ENCODE assay signal across 8 cellular contexts in genomic region chr19:58400916-58401824, GRCh38. TPM values are rescaled to one million over a fixed set of nuclear protein-coding genes. Genes with fewer than 3 reads are reported as not detected.
A peak's percentile ranks its signal among the peaks of the same experiment; 100 is the strongest.
DNase-seq lines count a peak whose midpoint lies in the region; ATAC-seq, FAIRE-seq and TF ChIP-seq lines count a peak whose summit lies in the region.

No MANE protein-coding gene starts in this region.

- no CpG with 5 or more reads among the region's 79 CpGs for WGBS in iPS DF 6.9 (ENCODE audit: insufficient coverage, insufficient read length)
- 2 to 4% methylated on average over 79 of the region's 79 CpGs for WGBS in sigmoid colon, 2 donors

- H3K36me3 ChIP-seq in iPS DF 6.9 (ENCODE audit: control insufficient read depth, insufficient read depth, low read length) (no peaks in the 10 kb centered on the region), sigmoid colon (no peaks in the 10 kb centered on the region)

- no peak for TF ChIP-seq EP300 in sigmoid colon (IDR thresholded peaks at IDR 0.05)

- H3K9me3 Mint-ChIP-seq in brain, result peaks cover 0 to 4% (median 2%) of the 10 kb centered on the region in 5 experiments

- peak overlapping the region; percentile 94 to 98 (median 96) for H3K4me3 Mint-ChIP-seq in brain

- H3K27ac ChIP-seq in iPS DF 6.9 (ENCODE audit: low read length) (no peak overlapping the region), sigmoid colon (peak overlapping the region; percentile 76 to 82 (median 78))

- FAIRE-seq in A204.1 (lab: Jason Lieb, UNC) (peak; percentile 99), TTC549 (lab: Jason Lieb, UNC) (peak; percentile 95)

- H3K4me1 ChIP-seq in iPS DF 6.9 (ENCODE audit: control insufficient read depth, insufficient read depth, low read length) (peaks cover 7% of the 10 kb centered on the region; the same call in 1 of the 2 replicates), sigmoid colon (peaks cover 0 to 24% (median 21%) of the 10 kb centered on the region in 4 donors)

- H3K9me3 ChIP-seq in iPS DF 6.9 (ENCODE audit: control insufficient read depth, insufficient read depth, low read length) (no peaks in the 10 kb centered on the region), sigmoid colon (no peaks in the 10 kb centered on the region)

- DNase-seq in NCI-H2107 (lab: John Stamatoyannopoulos, UW) (peak; percentile 98), iPS DF 6.9 (ENCODE audit: low read depth, low spot score) (peak; percentile 98), sigmoid colon (peak; percentile 100)

- peaks cover 28% of the 10 kb centered on the region for H3K4me1 Mint-ChIP-seq in brain

- H3K27me3 ChIP-seq in iPS DF 6.9 (ENCODE audit: control insufficient read depth, insufficient read depth, low read length), result no peaks in the 10 kb centered on the region; the same call in 1 of the 2 replicates
- peaks cover 9 to 20% (median 15%) of the 10 kb centered on the region in 3 donors for H3K27me3 ChIP-seq in sigmoid colon

- peak in 1 of 2 donors; percentile 48 for TF ChIP-seq POLR2A in sigmoid colon (IDR thresholded peaks at IDR 0.05)

- H3K4me3 ChIP-seq in iPS DF 6.9 (ENCODE audit: low read length), result peak overlapping the region; percentile 65
- peak overlapping the region; percentile 47 to 66 (median 58) for H3K4me3 ChIP-seq in sigmoid colon

- H3K36me3 Mint-ChIP-seq in brain, result peaks cover 5% of the 10 kb centered on the region

- peak; percentile 91 for ATAC-seq in GM18519 (IDR thresholded peaks at IDR 0.05; ENCODE audit: low FRiP score, unreplicated experiment)
- ATAC-seq in HG03045 (IDR thresholded peaks at IDR 0.05; ENCODE audit: unreplicated experiment), result peak; percentile 93

- peak overlapping the region; percentile 94 to 99 (median 98) for H3K27ac Mint-ChIP-seq in brain

- TF ChIP-seq CTCF in brain (conservative IDR thresholded peaks at IDR 0.05) (no peak), sigmoid colon (IDR thresholded peaks at IDR 0.05) (no peak)

- peaks cover 5% of the 10 kb centered on the region for H3K27me3 Mint-ChIP-seq in brain

- intact Hi-C loops in sigmoid colon (cut with DNase I), result loop anchor here (1.0 to 2.0 kb wide), 2 partner anchors 14 to 38 kb away; partner anchors contain the start of genes RPS5 and ZNF497

RNA-seq across cellular contexts. Expression of gene RNF225, which starts 5.7 kb away (rescaled TPM):
- polyA plus RNA-seq in brain (ENCODE audit: insufficient read depth, low read depth, low replicate concordance), result not detected
- not detected for total RNA-seq in sigmoid colon
- under 1 TPM in 1 of 3 donors, not detected in 2; 0.07 TPM for polyA plus RNA-seq in sigmoid colon

RNA-seq across cellular contexts. Expression of gene ZNF584, which starts 7.3 kb away (rescaled TPM):
- polyA plus RNA-seq in brain (ENCODE audit: insufficient read depth, low read depth, low replicate concordance), result 5.8 TPM
- total RNA-seq in sigmoid colon, result 10 to 100 TPM in 2 of 4 donors, 1 to 10 TPM in 2; 8.2 to 21.4 (median 12.0) TPM
- 1 to 10 TPM; 3.0 to 7.3 (median 4.8) TPM for polyA plus RNA-seq in sigmoid colon

RNA-seq across cellular contexts. Expression of gene RPS5, which starts 14.1 kb away (rescaled TPM):
- polyA plus RNA-seq in brain (ENCODE audit: insufficient read depth, low read depth, low replicate concordance) (1,967 TPM), sigmoid colon (1,000 to 10,000 TPM; 1,097 to 1,974 (median 1,406) TPM)
- total RNA-seq in sigmoid colon, result 1,000 to 10,000 TPM; 1,322 to 2,581 (median 2,411) TPM

RNA-seq across cellular contexts. Expression of gene ZNF837, which starts 20.3 kb away (rescaled TPM):
- polyA plus RNA-seq in brain (ENCODE audit: insufficient read depth, low read depth, low replicate concordance) (1.4 TPM), sigmoid colon (1 to 10 TPM; 1.2 to 2.5 (median 1.8) TPM)
- total RNA-seq in sigmoid colon, result 1 to 10 TPM in 3 of 4 donors, under 1 TPM in 1; 0.66 to 2.2 (median 1.5) TPM

RNA-seq across cellular contexts. Expression of gene ZNF497, which starts 38.6 kb away (rescaled TPM):
- polyA plus RNA-seq in brain (ENCODE audit: insufficient read depth, low read depth, low replicate concordance) (2.5 TPM), sigmoid colon (under 1 TPM in 2 of 3 donors, not detected in 1; 0.46 to 0.79 TPM)
- under 1 TPM; 0.28 to 0.54 (median 0.43) TPM for total RNA-seq in sigmoid colon
